Comparison of ENCODE assay signal across 9 cellular contexts in the genomic region with DNA sequence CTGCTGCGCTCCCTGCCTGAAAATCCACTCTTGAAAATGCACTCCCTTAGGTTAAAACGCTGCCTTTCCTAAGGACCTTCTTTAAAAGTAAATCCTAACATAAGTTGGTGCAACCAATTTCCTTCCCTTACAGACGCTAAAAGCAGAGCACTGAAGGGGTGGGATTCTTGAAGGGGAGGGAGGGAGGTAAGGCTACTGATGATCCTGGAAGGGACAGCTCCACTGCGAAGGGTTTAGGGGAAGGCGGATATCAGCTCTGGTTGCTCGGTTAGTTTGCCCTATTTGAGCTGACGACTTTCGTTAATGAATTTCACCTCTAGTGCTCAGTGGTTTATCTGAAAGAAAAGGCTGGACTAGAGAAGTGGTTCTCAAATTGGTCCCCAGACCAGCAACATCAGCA. TPM values are rescaled to one million over a fixed set of nuclear protein-coding genes. Genes with fewer than 3 reads are reported as not detected.
DNase-seq lines count a peak whose midpoint lies in the region; ATAC-seq and TF ChIP-seq lines count a peak whose summit lies in the region.
"Had no signal": no experiment of that assay in that cellular context is flagged by ENCODE, and none has a peak within 500 bp of the region (broad histone marks: within the 10 kb centered on the region; RNA-seq: fewer than 3 reads in every experiment).

No MANE protein-coding gene starts in this region.

- H3K36me3 Mint-ChIP-seq in IgD-negative memory B cell: no peaks in the 10 kb centered on the region
- H3K36me3 Mint-ChIP-seq in natural killer cell treated with Interleukin-12 subunit alpha and Interleukin-12 subunit beta and Interleukin-15 and Interleukin-18, amount 100 ng/mL, for 72 hours: no peaks in the 10 kb centered on the region

- H3K4me3 Mint-ChIP-seq in IgD-negative memory B cell: peak overlapping the region; percentile 83 to 93 (median 90)
- peak overlapping the region; percentile 82 for H3K4me3 Mint-ChIP-seq in natural killer cell treated with Interleukin-12 subunit alpha and Interleukin-12 subunit beta and Interleukin-15 and Interleukin-18, amount 100 ng/mL, for 72 hours

- H3K36me3 ChIP-seq in effector memory CD4-positive, alpha-beta T cell (ENCODE audit: control insufficient read depth, insufficient read depth, low read length): no peaks in the 10 kb centered on the region

- no peaks in the 10 kb centered on the region for H3K9me3 Mint-ChIP-seq in IgD-negative memory B cell
- no peaks in the 10 kb centered on the region for H3K9me3 Mint-ChIP-seq in natural killer cell treated with Interleukin-12 subunit alpha and Interleukin-12 subunit beta and Interleukin-15 and Interleukin-18, amount 100 ng/mL, for 72 hours

- no peak for ATAC-seq in natural killer cell treated with Interleukin-12 subunit alpha and Interleukin-12 subunit beta and Interleukin-15 and Interleukin-18, amount 100 ng/mL, for 72 hours
- no peak for ATAC-seq in HG02571 (IDR thresholded peaks at IDR 0.05; ENCODE audit: unreplicated experiment)
- ATAC-seq in GM21529 (IDR thresholded peaks at IDR 0.05; ENCODE audit: unreplicated experiment): no peak

- peaks cover 25% of the 10 kb centered on the region for H3K27me3 Mint-ChIP-seq in IgD-negative memory B cell
- H3K27me3 Mint-ChIP-seq in natural killer cell treated with Interleukin-12 subunit alpha and Interleukin-12 subunit beta and Interleukin-15 and Interleukin-18, amount 100 ng/mL, for 72 hours: no peaks in the 10 kb centered on the region

- H3K4me3 ChIP-seq in AG09309 (ENCODE audit: control insufficient read depth, low read depth, low read length): peak overlapping the region; percentile 47
- H3K4me3 ChIP-seq in effector memory CD4-positive, alpha-beta T cell (ENCODE audit: insufficient read depth, low read depth, low read length, poor library complexity, severe bottlenecking): peak overlapping the region; percentile 58

- H3K27ac Mint-ChIP-seq in IgD-negative memory B cell: no peak overlapping the region
- peak overlapping the region in 1 of 2 donors; percentile 73 for H3K27ac Mint-ChIP-seq in natural killer cell treated with Interleukin-12 subunit alpha and Interleukin-12 subunit beta and Interleukin-15 and Interleukin-18, amount 100 ng/mL, for 72 hours

- peaks cover 10 to 21% (median 14%) of the 10 kb centered on the region in 3 donors for H3K4me1 Mint-ChIP-seq in IgD-negative memory B cell
- peaks cover 31 to 34% of the 10 kb centered on the region in 2 donors for H3K4me1 Mint-ChIP-seq in natural killer cell treated with Interleukin-12 subunit alpha and Interleukin-12 subunit beta and Interleukin-15 and Interleukin-18, amount 100 ng/mL, for 72 hours (ENCODE audit: low read depth in 2 of 2)

- H3K27me3 ChIP-seq in effector memory CD4-positive, alpha-beta T cell (replicated peaks; ENCODE audit: control insufficient read depth, insufficient read depth, low read length, poor library complexity, severe bottlenecking): no peaks in the 10 kb centered on the region

- H3K27ac ChIP-seq in effector memory CD4-positive, alpha-beta T cell (ENCODE audit: insufficient read depth, low read length, poor library complexity, severe bottlenecking): no peak overlapping the region
- H3K27ac ChIP-seq: KMS-11 had no signal

- no peaks in the 10 kb centered on the region for H3K9me3 ChIP-seq in effector memory CD4-positive, alpha-beta T cell (ENCODE audit: control insufficient read depth, low read length)

- H3K4me1 ChIP-seq in effector memory CD4-positive, alpha-beta T cell (ENCODE audit: control insufficient read depth, insufficient read depth, low read length, poor library complexity, severe bottlenecking): peaks cover 15% of the 10 kb centered on the region

- DNase-seq in AG09309 (ENCODE audit: low read depth) (no peak), DMS153 (lab: John Stamatoyannopoulos, UW) (no peak), GM19240 (ENCODE audit: insufficient read length, low spot score) (no peak)
- DNase-seq in effector memory CD4-positive, alpha-beta T cell: no peak
- no peak for DNase-seq in natural killer cell treated with Interleukin-12 subunit alpha and Interleukin-12 subunit beta and Interleukin-15 and Interleukin-18, amount 100 ng/mL, for 72 hours (ENCODE audit: low spot score)

- TF ChIP-seq CTCF in AG09309 (IDR thresholded peaks at IDR 0.05; ENCODE audit: control insufficient read depth, insufficient read depth, low read depth, low read length, missing control alignments): no peak

RNA-seq across cellular contexts. Expression of a gene that starts 49.7 kb away (rescaled TPM):
- not detected for polyA plus RNA-seq in IgD-negative memory B cell
- total RNA-seq in natural killer cell treated with Interleukin-12 subunit alpha and Interleukin-12 subunit beta and Interleukin-15 and Interleukin-18, amount 100 ng/mL, for 72 hours: not detected

RNA-seq across cellular contexts. Expression of a gene that starts 51.7 kb away (rescaled TPM):
- polyA plus RNA-seq in IgD-negative memory B cell: 3.5 TPM
- total RNA-seq in natural killer cell treated with Interleukin-12 subunit alpha and Interleukin-12 subunit beta and Interleukin-15 and Interleukin-18, amount 100 ng/mL, for 72 hours: 1 to 10 TPM; 1.6 to 2.3 TPM
